In the genomic region with DNA sequence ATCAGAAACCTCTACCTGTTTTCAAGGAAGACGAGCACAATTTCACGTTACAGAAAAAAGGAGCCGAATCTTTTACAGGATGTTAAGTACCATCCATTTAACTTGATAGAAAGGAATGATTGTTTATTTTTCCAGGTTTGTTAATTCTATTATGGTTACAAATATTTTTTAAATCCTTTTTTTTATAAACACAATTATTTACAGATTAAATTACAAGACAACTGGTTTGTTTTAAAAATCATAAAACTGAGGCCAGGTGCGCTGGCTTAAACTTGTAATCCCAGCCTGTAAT, we compare ENCODE assay signal across 2 cellular contexts.
TF ChIP-seq lines count a peak whose summit lies in the region.

No MANE protein-coding gene starts in this region.

TF ChIP-seq in SK-N-SH treated with all-trans-retinoic acid at 6 μM for 48 hours, 23 proteins besides CTCF, POLR2A, EP300 and RAD21:
- TF ChIP-seq, protein P1, sequence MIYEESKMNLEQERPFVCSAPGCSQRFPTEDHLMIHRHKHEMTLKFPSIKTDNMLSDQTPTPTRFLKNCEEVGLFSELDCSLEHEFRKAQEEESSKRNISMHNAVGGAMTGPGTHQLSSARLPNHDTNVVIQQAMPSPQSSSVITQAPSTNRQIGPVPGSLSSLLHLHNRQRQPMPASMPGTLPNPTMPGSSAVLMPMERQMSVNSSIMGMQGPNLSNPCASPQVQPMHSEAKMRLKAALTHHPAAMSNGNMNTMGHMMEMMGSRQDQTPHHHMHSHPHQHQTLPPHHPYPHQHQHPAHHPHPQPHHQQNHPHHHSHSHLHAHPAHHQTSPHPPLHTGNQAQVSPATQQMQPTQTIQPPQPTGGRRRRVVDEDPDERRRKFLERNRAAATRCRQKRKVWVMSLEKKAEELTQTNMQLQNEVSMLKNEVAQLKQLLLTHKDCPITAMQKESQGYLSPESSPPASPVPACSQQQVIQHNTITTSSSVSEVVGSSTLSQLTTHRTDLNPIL (CRISPR knock-in tag; IDR thresholded peaks at IDR 0.05; ENCODE audit: low read depth): peak; percentile 44; the same call in 1 of the 2 replicates
- TF ChIP-seq, protein P2, sequence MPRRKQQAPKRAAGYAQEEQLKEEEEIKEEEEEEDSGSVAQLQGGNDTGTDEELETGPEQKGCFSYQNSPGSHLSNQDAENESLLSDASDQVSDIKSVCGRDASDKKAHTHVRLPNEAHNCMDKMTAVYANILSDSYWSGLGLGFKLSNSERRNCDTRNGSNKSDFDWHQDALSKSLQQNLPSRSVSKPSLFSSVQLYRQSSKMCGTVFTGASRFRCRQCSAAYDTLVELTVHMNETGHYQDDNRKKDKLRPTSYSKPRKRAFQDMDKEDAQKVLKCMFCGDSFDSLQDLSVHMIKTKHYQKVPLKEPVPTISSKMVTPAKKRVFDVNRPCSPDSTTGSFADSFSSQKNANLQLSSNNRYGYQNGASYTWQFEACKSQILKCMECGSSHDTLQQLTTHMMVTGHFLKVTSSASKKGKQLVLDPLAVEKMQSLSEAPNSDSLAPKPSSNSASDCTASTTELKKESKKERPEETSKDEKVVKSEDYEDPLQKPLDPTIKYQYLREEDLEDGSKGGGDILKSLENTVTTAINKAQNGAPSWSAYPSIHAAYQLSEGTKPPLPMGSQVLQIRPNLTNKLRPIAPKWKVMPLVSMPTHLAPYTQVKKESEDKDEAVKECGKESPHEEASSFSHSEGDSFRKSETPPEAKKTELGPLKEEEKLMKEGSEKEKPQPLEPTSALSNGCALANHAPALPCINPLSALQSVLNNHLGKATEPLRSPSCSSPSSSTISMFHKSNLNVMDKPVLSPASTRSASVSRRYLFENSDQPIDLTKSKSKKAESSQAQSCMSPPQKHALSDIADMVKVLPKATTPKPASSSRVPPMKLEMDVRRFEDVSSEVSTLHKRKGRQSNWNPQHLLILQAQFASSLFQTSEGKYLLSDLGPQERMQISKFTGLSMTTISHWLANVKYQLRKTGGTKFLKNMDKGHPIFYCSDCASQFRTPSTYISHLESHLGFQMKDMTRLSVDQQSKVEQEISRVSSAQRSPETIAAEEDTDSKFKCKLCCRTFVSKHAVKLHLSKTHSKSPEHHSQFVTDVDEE (CRISPR knock-in tag; IDR thresholded peaks at IDR 0.05): no peak
- TF ChIP-seq, protein P3, sequence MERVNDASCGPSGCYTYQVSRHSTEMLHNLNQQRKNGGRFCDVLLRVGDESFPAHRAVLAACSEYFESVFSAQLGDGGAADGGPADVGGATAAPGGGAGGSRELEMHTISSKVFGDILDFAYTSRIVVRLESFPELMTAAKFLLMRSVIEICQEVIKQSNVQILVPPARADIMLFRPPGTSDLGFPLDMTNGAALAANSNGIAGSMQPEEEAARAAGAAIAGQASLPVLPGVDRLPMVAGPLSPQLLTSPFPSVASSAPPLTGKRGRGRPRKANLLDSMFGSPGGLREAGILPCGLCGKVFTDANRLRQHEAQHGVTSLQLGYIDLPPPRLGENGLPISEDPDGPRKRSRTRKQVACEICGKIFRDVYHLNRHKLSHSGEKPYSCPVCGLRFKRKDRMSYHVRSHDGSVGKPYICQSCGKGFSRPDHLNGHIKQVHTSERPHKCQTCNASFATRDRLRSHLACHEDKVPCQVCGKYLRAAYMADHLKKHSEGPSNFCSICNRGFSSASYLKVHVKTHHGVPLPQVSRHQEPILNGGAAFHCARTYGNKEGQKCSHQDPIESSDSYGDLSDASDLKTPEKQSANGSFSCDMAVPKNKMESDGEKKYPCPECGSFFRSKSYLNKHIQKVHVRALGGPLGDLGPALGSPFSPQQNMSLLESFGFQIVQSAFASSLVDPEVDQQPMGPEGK (CRISPR knock-in tag; IDR thresholded peaks at IDR 0.05; ENCODE audit: borderline replicate concordance): peak; percentile 65; the same call in 1 of the 2 replicates

TF ChIP-seq in SK-N-SH, 30 proteins besides CTCF, POLR2A, EP300 and RAD21:
- TF ChIP-seq POLR2AphosphoS5 (IDR thresholded peaks at IDR 0.05; ENCODE audit: low read depth, low read length) (no peak), RFX5 (IDR thresholded peaks at IDR 0.05; ENCODE audit: low read length) (no peak), SMC3 (IDR thresholded peaks at IDR 0.05; ENCODE audit: low read depth, low read length) (no peak), TEAD4 (IDR thresholded peaks at IDR 0.05; ENCODE audit: borderline replicate concordance, insufficient read depth) (no peak; the same call in 1 of the 2 replicates), RCOR1 (IDR thresholded peaks at IDR 0.05; ENCODE audit: low read length) (no peak), CHD2 (IDR thresholded peaks at IDR 0.05; ENCODE audit: low read length, partially characterized antibody) (no peak), ELF1 (IDR thresholded peaks at IDR 0.05) (no peak), SIN3A (IDR thresholded peaks at IDR 0.05; ENCODE audit: borderline replicate concordance, low read depth, low read length) (no peak), FOXJ3 (CRISPR knock-in tag; IDR thresholded peaks at IDR 0.05) (no peak), MXI1 (IDR thresholded peaks at IDR 0.05; ENCODE audit: low read depth, low read length) (no peak), NFIC (IDR thresholded peaks at IDR 0.05; ENCODE audit: borderline replicate concordance) (no peak), TCF12 (IDR thresholded peaks at IDR 0.05) (no peak)
- TF ChIP-seq, protein P4, sequence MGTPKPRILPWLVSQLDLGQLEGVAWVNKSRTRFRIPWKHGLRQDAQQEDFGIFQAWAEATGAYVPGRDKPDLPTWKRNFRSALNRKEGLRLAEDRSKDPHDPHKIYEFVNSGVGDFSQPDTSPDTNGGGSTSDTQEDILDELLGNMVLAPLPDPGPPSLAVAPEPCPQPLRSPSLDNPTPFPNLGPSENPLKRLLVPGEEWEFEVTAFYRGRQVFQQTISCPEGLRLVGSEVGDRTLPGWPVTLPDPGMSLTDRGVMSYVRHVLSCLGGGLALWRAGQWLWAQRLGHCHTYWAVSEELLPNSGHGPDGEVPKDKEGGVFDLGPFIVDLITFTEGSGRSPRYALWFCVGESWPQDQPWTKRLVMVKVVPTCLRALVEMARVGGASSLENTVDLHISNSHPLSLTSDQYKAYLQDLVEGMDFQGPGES (IDR thresholded peaks at IDR 0.05; ENCODE audit: low read depth, low read length): no peak
- TF ChIP-seq, protein P5, sequence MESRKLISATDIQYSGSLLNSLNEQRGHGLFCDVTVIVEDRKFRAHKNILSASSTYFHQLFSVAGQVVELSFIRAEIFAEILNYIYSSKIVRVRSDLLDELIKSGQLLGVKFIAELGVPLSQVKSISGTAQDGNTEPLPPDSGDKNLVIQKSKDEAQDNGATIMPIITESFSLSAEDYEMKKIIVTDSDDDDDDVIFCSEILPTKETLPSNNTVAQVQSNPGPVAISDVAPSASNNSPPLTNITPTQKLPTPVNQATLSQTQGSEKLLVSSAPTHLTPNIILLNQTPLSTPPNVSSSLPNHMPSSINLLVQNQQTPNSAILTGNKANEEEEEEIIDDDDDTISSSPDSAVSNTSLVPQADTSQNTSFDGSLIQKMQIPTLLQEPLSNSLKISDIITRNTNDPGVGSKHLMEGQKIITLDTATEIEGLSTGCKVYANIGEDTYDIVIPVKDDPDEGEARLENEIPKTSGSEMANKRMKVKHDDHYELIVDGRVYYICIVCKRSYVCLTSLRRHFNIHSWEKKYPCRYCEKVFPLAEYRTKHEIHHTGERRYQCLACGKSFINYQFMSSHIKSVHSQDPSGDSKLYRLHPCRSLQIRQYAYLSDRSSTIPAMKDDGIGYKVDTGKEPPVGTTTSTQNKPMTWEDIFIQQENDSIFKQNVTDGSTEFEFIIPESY (IDR thresholded peaks at IDR 0.05; ENCODE audit: borderline replicate concordance, low read depth): no peak
- TF ChIP-seq, protein P6, sequence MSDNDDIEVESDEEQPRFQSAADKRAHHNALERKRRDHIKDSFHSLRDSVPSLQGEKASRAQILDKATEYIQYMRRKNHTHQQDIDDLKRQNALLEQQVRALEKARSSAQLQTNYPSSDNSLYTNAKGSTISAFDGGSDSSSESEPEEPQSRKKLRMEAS (IDR thresholded peaks at IDR 0.05; ENCODE audit: low read depth): no peak
- TF ChIP-seq, protein P7, sequence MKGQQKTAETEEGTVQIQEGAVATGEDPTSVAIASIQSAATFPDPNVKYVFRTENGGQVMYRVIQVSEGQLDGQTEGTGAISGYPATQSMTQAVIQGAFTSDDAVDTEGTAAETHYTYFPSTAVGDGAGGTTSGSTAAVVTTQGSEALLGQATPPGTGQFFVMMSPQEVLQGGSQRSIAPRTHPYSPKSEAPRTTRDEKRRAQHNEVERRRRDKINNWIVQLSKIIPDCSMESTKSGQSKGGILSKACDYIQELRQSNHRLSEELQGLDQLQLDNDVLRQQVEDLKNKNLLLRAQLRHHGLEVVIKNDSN (IDR thresholded peaks at IDR 0.05; ENCODE audit: borderline replicate concordance, low read depth): no peak
- TF ChIP-seq, protein P8, sequence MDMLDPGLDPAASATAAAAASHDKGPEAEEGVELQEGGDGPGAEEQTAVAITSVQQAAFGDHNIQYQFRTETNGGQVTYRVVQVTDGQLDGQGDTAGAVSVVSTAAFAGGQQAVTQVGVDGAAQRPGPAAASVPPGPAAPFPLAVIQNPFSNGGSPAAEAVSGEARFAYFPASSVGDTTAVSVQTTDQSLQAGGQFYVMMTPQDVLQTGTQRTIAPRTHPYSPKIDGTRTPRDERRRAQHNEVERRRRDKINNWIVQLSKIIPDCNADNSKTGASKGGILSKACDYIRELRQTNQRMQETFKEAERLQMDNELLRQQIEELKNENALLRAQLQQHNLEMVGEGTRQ (IDR thresholded peaks at IDR 0.05; ENCODE audit: borderline replicate concordance, low read depth, low read length): no peak
TF ChIP-seq in SK-N-SH: peak in this region for 0.
